28 cellular contexts compared by ENCODE assay signal in genomic region chr22:42357221-42357620, GRCh38.
DNase-seq lines count a peak whose midpoint lies in the region; ATAC-seq and TF ChIP-seq lines count a peak whose summit lies in the region.
"Had no signal": no experiment of that assay in that cellular context is flagged by ENCODE, and none has a peak within 500 bp of the region (broad histone marks: within the 10 kb centered on the region; RNA-seq: fewer than 3 reads in every experiment).

No MANE protein-coding gene starts in this region.

- no peak overlapping the region for H3K4me2 ChIP-seq in neural progenitor cell

- POLR2A ChIA-PET in RWPE1 (lab: Yijun Ruan, JAX; ENCODE audit: low non-redundant PET) = no interaction called here

- peaks cover 5% of the 10 kb centered on the region for H3K36me3 Mint-ChIP-seq in neural progenitor cell
- H3K36me3 Mint-ChIP-seq: activated naive CD8-positive, alpha-beta T cell; CD8-positive, alpha-beta T cell; natural killer cell; type B pancreatic cell had no signal

- CTCF ChIA-PET in RWPE1 (lab: Yijun Ruan, JAX) = interaction anchor here (0.6 to 1.0 kb wide), 2 partner anchors 37 to 81 kb away, joined by 5 read pairs; no protein-coding TSS in a partner anchor

- no peaks in the 10 kb centered on the region for H3K9me3 ChIP-seq in neural progenitor cell (ENCODE audit: low read depth)
- H3K9me3 ChIP-seq: heart right ventricle, lower lobe of right lung, Peyer's patch had no signal

- peak overlapping the region; percentile 64 for H3K4me3 Mint-ChIP-seq in neural progenitor cell
- H3K4me3 Mint-ChIP-seq: activated naive CD8-positive, alpha-beta T cell; activated T-cell treated with anti-CD3 and anti-CD28 coated beads, Interleukin-2, amount 50 U/mL, for 24 hours; CD8-positive, alpha-beta T cell; natural killer cell; type B pancreatic cell had no signal

- H2AFZ ChIP-seq in neural progenitor cell (replicated peaks) = no peak overlapping the region

- no peak overlapping the region for H3K4me3 ChIP-seq in epithelial cell of esophagus (ENCODE audit: low read length)
- H3K4me3 ChIP-seq in neural progenitor cell = no peak overlapping the region
- H3K4me3 ChIP-seq: heart right ventricle, lower lobe of right lung, Peyer's patch had no signal

- H3K36me3 ChIP-seq in neural progenitor cell = no peaks in the 10 kb centered on the region
- H3K36me3 ChIP-seq: heart right ventricle, lower lobe of right lung, Peyer's patch, WERI-Rb-1 had no signal

- peaks cover 21% of the 10 kb centered on the region for H3K27me3 Mint-ChIP-seq in neural progenitor cell (ENCODE audit: insufficient read depth, low read depth)
- H3K27me3 Mint-ChIP-seq: activated T-cell treated with anti-CD3 and anti-CD28 coated beads, Interleukin-2, amount 50 U/mL, for 24 hours had no signal

- H3K9me3 Mint-ChIP-seq in neural progenitor cell = no peaks in the 10 kb centered on the region
- H3K9me3 Mint-ChIP-seq: activated T-cell treated with anti-CD3 and anti-CD28 coated beads, Interleukin-2, amount 50 U/mL, for 24 hours; CD8-positive, alpha-beta T cell; IgD-negative memory B cell; natural killer cell; type B pancreatic cell had no signal

- no peak overlapping the region for H3K27ac Mint-ChIP-seq in neural progenitor cell
- H3K27ac Mint-ChIP-seq: activated naive CD8-positive, alpha-beta T cell; activated T-cell treated with anti-CD3 and anti-CD28 coated beads, Interleukin-2, amount 50 U/mL, for 24 hours; CD8-positive, alpha-beta T cell; natural killer cell; type B pancreatic cell had no signal

- no peak for ATAC-seq in HG03159 (IDR thresholded peaks at IDR 0.05; ENCODE audit: unreplicated experiment)
- ATAC-seq: CD8-positive, alpha-beta T cell; natural killer cell had no signal

- H3K9ac ChIP-seq in neural progenitor cell = no peak overlapping the region

- DNase-seq in RWPE1 (ENCODE audit: low spot score) (no peak), epithelial cell of esophagus (ENCODE audit: low read depth) (peak; percentile 82), neural progenitor cell (ENCODE audit: low spot score) (no peak), GDM1 (lab: John Stamatoyannopoulos, UW) (no peak), pons (ENCODE audit: low spot score) (no peak), COLO668 (lab: John Stamatoyannopoulos, UW; ENCODE audit: unreplicated experiment) (no peak)
- DNase-seq: activated CD4-positive, alpha-beta T cell treated with anti-CD3 and anti-CD28 coated beads, Interleukin-2, amount 50 U/mL, for 1 hour; activated effector memory CD4-positive, alpha-beta T cell treated with anti-CD3 and anti-CD28 coated beads, Interleukin-2, amount 50 U/mL, for 16 hours; activated T-cell treated with anti-CD3 and anti-CD28 coated beads, Interleukin-2, amount 50 U/mL, for 24 hours; CD8-positive, alpha-beta T cell; effector CD4-positive, alpha-beta T cell; foreskin fibroblast; GOT3; natural killer cell; NCI-H1105; NCI-H2029; Peyer's patch; SIG-M5; stimulated activated CD4-positive, alpha-beta T cell treated with anti-CD3 and anti-CD28 coated beads, Interleukin-4, amount 100 ng/mL, for 4 hours; T-helper 9 cell; WERI-Rb-1 had no signal

- H3K4me1 Mint-ChIP-seq in neural progenitor cell = peaks cover 28% of the 10 kb centered on the region
- H3K4me1 Mint-ChIP-seq: natural killer cell had no signal

- H4K20me1 ChIP-seq in neural progenitor cell (ENCODE audit: low read depth) = peaks cover 2% of the 10 kb centered on the region

- H3K27me3 ChIP-seq in neural progenitor cell = no peaks in the 10 kb centered on the region
- H3K27me3 ChIP-seq: Peyer's patch had no signal

- no peaks in the 10 kb centered on the region for H3K79me2 ChIP-seq in neural progenitor cell (ENCODE audit: low read depth)

- no peak for TF ChIP-seq CTCF in C4-2B (conservative IDR thresholded peaks at IDR 0.05)
- TF ChIP-seq CTCF in RWPE1 (conservative IDR thresholded peaks at IDR 0.05; ENCODE audit: low read depth) = no peak
- no peak for TF ChIP-seq CTCF in epithelial cell of esophagus (IDR thresholded peaks at IDR 0.05; ENCODE audit: insufficient read depth, low read depth, low read length, missing control alignments)
- TF ChIP-seq CTCF in neural progenitor cell (IDR thresholded peaks at IDR 0.05) = no peak

- peaks cover 12% of the 10 kb centered on the region for H3F3A ChIP-seq in neural progenitor cell (ENCODE audit: low read depth)

- H3K27ac ChIP-seq in C4-2B (peak overlapping the region; percentile 69), RWPE1 (peak overlapping the region; percentile 88), neural progenitor cell (no peak overlapping the region)
- H3K27ac ChIP-seq: heart right ventricle, lower lobe of right lung, Peyer's patch, WERI-Rb-1 had no signal

- H3K4me1 ChIP-seq in neural progenitor cell = peaks cover 9% of the 10 kb centered on the region
- H3K4me1 ChIP-seq: lower lobe of right lung, Peyer's patch had no signal
